1 cellular context compared by ENCODE assay signal in genomic region chr7:67019562-67020390, GRCh38.
TF ChIP-seq lines count a peak whose summit lies in the region.

No MANE protein-coding gene starts in this region.

TF ChIP-seq in HepG2, 621 proteins besides CTCF, POLR2A, EP300 and RAD21 (continued from another document):
- TF ChIP-seq THAP9 (CRISPR knock-in tag; IDR thresholded peaks at IDR 0.05; ENCODE audit: borderline replicate concordance) (no peak), AGO2 (optimal IDR thresholded peaks at IDR 0.05; ENCODE audit: low read depth, low read length) (no peak), ZHX1 (CRISPR knock-in tag; IDR thresholded peaks at IDR 0.05; ENCODE audit: low read depth) (no peak)
TF ChIP-seq in HepG2: peak in this region for 0.
